In the genomic region with DNA sequence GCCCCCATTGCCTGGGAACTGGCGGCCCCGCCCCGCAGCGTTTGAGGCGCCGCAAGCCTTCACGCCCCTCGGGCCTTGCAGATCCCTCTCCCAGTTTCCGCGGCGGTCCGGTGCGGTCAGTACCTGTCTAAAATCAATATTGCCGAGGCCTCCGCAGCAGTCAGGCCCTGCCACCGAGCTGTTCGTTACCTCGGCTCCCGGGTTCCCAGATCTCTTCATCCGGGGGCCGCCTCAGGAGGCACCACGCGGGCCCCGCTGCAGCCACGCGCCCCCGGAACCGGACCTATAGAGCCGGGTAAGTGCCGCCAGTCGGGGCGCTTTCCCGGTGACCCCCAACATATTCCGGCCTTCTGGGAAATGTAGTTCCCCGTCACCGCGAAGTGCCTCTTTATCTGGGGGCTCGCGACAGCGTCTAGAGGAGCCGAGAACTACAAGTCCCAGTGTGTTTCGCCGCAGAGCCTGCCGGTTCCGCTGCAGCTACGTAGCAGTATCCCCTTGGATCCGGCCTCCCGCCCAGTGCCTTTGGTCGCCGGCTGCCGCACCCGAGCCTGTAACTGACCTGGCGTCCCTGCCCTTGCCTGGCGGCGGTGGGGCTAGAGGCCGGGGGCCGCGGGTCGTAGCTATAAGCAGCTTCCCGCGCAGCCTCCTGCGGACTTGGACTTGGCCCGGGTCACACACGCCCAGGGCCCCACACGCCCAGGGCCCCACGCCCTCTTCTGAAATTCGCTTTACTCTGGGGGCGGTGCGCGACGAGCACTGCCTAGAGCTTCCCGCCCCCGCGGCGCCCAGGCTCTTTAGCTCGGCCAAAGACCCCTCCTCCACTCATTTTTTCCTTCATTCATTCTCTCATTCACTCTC, we compare ENCODE assay signal across 1 cellular context.
TF ChIP-seq lines count a peak whose summit lies in the region.

A gene with protein sequence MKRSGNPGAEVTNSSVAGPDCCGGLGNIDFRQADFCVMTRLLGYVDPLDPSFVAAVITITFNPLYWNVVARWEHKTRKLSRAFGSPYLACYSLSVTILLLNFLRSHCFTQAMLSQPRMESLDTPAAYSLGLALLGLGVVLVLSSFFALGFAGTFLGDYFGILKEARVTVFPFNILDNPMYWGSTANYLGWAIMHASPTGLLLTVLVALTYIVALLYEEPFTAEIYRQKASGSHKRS (minus strand): TSS at position 301 of the 858 bp plus-strand sequence. CDS start 82 bp downstream, at position 219.

TF ChIP-seq in HepG2, 621 proteins besides CTCF, POLR2A, EP300 and RAD21 (continued from another document and continues in another):
- TF ChIP-seq ASH2L (IDR thresholded peaks at IDR 0.05; ENCODE audit: insufficient read length, low read depth, low read length) (peak; percentile 94), ZFP62 (CRISPR knock-in tag; IDR thresholded peaks at IDR 0.05) (peak; percentile 94), ZBTB20 (CRISPR knock-in tag; IDR thresholded peaks at IDR 0.05; ENCODE audit: borderline replicate concordance, low read depth) (no peak), ZIK1 (CRISPR knock-in tag; IDR thresholded peaks at IDR 0.05; ENCODE audit: borderline replicate concordance, low read depth) (no peak), ZNF788 (CRISPR knock-in tag; IDR thresholded peaks at IDR 0.05; ENCODE audit: borderline replicate concordance) (peak; percentile 70), ZNF343 (CRISPR knock-in tag; IDR thresholded peaks at IDR 0.05) (no peak), ZNF10 (CRISPR knock-in tag; IDR thresholded peaks at IDR 0.05; ENCODE audit: borderline replicate concordance, low read depth) (no peak), NCOA5 (CRISPR knock-in tag; IDR thresholded peaks at IDR 0.05) (no peak), SMAD1 (CRISPR knock-in tag; IDR thresholded peaks at IDR 0.05; ENCODE audit: borderline replicate concordance, low read depth) (no peak), ZNF441 (CRISPR knock-in tag; IDR thresholded peaks at IDR 0.05; ENCODE audit: borderline replicate concordance) (no peak), TBX2 (CRISPR knock-in tag; IDR thresholded peaks at IDR 0.05; ENCODE audit: borderline replicate concordance) (peak; percentile 74; the same call in 1 of the 2 replicates), PITX1 (CRISPR knock-in tag; IDR thresholded peaks at IDR 0.05) (peak; percentile 79; the same call in 1 of the 2 replicates), ZNF292 (CRISPR knock-in tag; IDR thresholded peaks at IDR 0.05; ENCODE audit: borderline replicate concordance, low read depth) (peak; percentile 53; the same call in 1 of the 2 replicates), TEAD2 (CRISPR knock-in tag; IDR thresholded peaks at IDR 0.05) (no peak), FOXA1 (IDR thresholded peaks at IDR 0.05) (no peak), FOXA1 (CRISPR knock-in tag; IDR thresholded peaks at IDR 0.05) (no peak; the same call in 1 of the 2 replicates), FOSL1 (CRISPR knock-in tag; IDR thresholded peaks at IDR 0.05; ENCODE audit: borderline replicate concordance) (no peak), HDAC6 (IDR thresholded peaks at IDR 0.05; ENCODE audit: low read depth, low read length) (no peak), SRY (CRISPR knock-in tag; IDR thresholded peaks at IDR 0.05) (no peak; the same call in 1 of the 2 replicates), NFE2 (CRISPR knock-in tag; IDR thresholded peaks at IDR 0.05) (no peak; the same call in 1 of the 2 replicates), GATAD2A (CRISPR knock-in tag; IDR thresholded peaks at IDR 0.05) (peak; percentile 52), ZBTB1 (CRISPR knock-in tag; IDR thresholded peaks at IDR 0.05; ENCODE audit: borderline replicate concordance) (no peak), ZEB1 (IDR thresholded peaks at IDR 0.05; ENCODE audit: insufficient replicate concordance, low read depth) (no peak), ZNF205 (CRISPR knock-in tag; IDR thresholded peaks at IDR 0.05) (peak; percentile 41; the same call in 1 of the 2 replicates), SPEN (CRISPR knock-in tag; IDR thresholded peaks at IDR 0.05; ENCODE audit: low read depth) (peak; percentile 76; the same call in 1 of the 2 replicates)
- TF ChIP-seq, protein P1, sequence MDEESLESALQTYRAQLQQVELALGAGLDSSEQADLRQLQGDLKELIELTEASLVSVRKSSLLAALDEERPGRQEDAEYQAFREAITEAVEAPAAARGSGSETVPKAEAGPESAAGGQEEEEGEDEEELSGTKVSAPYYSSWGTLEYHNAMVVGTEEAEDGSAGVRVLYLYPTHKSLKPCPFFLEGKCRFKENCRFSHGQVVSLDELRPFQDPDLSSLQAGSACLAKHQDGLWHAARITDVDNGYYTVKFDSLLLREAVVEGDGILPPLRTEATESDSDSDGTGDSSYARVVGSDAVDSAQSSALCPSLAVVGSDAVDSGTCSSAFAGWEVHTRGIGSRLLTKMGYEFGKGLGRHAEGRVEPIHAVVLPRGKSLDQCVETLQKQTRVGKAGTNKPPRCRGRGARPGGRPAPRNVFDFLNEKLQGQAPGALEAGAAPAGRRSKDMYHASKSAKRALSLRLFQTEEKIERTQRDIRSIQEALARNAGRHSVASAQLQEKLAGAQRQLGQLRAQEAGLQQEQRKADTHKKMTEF (CRISPR knock-in tag; IDR thresholded peaks at IDR 0.05) = peak; percentile 90
- TF ChIP-seq, protein P2, sequence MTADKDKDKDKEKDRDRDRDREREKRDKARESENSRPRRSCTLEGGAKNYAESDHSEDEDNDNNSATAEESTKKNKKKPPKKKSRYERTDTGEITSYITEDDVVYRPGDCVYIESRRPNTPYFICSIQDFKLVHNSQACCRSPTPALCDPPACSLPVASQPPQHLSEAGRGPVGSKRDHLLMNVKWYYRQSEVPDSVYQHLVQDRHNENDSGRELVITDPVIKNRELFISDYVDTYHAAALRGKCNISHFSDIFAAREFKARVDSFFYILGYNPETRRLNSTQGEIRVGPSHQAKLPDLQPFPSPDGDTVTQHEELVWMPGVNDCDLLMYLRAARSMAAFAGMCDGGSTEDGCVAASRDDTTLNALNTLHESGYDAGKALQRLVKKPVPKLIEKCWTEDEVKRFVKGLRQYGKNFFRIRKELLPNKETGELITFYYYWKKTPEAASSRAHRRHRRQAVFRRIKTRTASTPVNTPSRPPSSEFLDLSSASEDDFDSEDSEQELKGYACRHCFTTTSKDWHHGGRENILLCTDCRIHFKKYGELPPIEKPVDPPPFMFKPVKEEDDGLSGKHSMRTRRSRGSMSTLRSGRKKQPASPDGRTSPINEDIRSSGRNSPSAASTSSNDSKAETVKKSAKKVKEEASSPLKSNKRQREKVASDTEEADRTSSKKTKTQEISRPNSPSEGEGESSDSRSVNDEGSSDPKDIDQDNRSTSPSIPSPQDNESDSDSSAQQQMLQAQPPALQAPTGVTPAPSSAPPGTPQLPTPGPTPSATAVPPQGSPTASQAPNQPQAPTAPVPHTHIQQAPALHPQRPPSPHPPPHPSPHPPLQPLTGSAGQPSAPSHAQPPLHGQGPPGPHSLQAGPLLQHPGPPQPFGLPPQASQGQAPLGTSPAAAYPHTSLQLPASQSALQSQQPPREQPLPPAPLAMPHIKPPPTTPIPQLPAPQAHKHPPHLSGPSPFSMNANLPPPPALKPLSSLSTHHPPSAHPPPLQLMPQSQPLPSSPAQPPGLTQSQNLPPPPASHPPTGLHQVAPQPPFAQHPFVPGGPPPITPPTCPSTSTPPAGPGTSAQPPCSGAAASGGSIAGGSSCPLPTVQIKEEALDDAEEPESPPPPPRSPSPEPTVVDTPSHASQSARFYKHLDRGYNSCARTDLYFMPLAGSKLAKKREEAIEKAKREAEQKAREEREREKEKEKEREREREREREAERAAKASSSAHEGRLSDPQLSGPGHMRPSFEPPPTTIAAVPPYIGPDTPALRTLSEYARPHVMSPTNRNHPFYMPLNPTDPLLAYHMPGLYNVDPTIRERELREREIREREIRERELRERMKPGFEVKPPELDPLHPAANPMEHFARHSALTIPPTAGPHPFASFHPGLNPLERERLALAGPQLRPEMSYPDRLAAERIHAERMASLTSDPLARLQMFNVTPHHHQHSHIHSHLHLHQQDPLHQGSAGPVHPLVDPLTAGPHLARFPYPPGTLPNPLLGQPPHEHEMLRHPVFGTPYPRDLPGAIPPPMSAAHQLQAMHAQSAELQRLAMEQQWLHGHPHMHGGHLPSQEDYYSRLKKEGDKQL (CRISPR knock-in tag; IDR thresholded peaks at IDR 0.05; ENCODE audit: low read depth) = no peak
- TF ChIP-seq, protein P3, sequence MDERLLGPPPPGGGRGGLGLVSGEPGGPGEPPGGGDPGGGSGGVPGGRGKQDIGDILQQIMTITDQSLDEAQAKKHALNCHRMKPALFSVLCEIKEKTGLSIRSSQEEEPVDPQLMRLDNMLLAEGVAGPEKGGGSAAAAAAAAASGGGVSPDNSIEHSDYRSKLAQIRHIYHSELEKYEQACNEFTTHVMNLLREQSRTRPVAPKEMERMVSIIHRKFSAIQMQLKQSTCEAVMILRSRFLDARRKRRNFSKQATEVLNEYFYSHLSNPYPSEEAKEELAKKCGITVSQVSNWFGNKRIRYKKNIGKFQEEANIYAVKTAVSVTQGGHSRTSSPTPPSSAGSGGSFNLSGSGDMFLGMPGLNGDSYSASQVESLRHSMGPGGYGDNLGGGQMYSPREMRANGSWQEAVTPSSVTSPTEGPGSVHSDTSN (CRISPR knock-in tag; IDR thresholded peaks at IDR 0.05) = no peak
- TF ChIP-seq, protein P4, sequence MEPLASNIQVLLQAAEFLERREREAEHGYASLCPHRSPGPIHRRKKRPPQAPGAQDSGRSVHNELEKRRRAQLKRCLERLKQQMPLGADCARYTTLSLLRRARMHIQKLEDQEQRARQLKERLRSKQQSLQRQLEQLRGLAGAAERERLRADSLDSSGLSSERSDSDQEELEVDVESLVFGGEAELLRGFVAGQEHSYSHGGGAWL (CRISPR knock-in tag; IDR thresholded peaks at IDR 0.05) = peak; percentile 55
- TF ChIP-seq, protein P5, sequence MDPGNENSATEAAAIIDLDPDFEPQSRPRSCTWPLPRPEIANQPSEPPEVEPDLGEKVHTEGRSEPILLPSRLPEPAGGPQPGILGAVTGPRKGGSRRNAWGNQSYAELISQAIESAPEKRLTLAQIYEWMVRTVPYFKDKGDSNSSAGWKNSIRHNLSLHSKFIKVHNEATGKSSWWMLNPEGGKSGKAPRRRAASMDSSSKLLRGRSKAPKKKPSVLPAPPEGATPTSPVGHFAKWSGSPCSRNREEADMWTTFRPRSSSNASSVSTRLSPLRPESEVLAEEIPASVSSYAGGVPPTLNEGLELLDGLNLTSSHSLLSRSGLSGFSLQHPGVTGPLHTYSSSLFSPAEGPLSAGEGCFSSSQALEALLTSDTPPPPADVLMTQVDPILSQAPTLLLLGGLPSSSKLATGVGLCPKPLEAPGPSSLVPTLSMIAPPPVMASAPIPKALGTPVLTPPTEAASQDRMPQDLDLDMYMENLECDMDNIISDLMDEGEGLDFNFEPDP (CRISPR knock-in tag; conservative IDR thresholded peaks at IDR 0.05) = no peak
- TF ChIP-seq, protein P6, sequence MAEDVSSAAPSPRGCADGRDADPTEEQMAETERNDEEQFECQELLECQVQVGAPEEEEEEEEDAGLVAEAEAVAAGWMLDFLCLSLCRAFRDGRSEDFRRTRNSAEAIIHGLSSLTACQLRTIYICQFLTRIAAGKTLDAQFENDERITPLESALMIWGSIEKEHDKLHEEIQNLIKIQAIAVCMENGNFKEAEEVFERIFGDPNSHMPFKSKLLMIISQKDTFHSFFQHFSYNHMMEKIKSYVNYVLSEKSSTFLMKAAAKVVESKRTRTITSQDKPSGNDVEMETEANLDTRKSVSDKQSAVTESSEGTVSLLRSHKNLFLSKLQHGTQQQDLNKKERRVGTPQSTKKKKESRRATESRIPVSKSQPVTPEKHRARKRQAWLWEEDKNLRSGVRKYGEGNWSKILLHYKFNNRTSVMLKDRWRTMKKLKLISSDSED (CRISPR knock-in tag; IDR thresholded peaks at IDR 0.05) = no peak
- TF ChIP-seq, protein P7, sequence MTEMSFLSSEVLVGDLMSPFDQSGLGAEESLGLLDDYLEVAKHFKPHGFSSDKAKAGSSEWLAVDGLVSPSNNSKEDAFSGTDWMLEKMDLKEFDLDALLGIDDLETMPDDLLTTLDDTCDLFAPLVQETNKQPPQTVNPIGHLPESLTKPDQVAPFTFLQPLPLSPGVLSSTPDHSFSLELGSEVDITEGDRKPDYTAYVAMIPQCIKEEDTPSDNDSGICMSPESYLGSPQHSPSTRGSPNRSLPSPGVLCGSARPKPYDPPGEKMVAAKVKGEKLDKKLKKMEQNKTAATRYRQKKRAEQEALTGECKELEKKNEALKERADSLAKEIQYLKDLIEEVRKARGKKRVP (CRISPR knock-in tag; IDR thresholded peaks at IDR 0.05) = peak in 1 of 2 experiments; percentile 53; a peak in 2 of 4 replicates
- TF ChIP-seq, protein P8, sequence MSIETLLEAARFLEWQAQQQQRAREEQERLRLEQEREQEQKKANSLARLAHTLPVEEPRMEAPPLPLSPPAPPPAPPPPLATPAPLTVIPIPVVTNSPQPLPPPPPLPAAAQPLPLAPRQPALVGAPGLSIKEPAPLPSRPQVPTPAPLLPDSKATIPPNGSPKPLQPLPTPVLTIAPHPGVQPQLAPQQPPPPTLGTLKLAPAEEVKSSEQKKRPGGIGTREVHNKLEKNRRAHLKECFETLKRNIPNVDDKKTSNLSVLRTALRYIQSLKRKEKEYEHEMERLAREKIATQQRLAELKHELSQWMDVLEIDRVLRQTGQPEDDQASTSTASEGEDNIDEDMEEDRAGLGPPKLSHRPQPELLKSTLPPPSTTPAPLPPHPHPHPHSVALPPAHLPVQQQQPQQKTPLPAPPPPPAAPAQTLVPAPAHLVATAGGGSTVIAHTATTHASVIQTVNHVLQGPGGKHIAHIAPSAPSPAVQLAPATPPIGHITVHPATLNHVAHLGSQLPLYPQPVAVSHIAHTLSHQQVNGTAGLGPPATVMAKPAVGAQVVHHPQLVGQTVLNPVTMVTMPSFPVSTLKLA (IDR thresholded peaks at IDR 0.05) = no peak; the same call in none of the 2 replicates
- TF ChIP-seq, protein P9, sequence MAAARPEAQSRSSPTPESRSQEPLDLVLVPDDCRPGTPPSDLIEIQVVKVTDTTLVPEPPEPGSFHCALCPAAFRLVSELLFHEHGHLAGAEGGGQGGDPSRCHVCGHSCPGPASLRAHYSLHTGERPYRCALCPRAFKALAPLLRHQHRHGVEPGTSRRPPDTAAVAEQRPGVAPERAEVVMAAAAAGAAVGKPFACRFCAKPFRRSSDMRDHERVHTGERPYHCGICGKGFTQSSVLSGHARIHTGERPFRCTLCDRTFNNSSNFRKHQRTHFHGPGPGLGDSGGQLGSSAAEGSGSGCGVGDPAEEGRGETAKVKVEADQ (CRISPR knock-in tag; IDR thresholded peaks at IDR 0.05; ENCODE audit: borderline replicate concordance) = no peak
- TF ChIP-seq, protein P10, sequence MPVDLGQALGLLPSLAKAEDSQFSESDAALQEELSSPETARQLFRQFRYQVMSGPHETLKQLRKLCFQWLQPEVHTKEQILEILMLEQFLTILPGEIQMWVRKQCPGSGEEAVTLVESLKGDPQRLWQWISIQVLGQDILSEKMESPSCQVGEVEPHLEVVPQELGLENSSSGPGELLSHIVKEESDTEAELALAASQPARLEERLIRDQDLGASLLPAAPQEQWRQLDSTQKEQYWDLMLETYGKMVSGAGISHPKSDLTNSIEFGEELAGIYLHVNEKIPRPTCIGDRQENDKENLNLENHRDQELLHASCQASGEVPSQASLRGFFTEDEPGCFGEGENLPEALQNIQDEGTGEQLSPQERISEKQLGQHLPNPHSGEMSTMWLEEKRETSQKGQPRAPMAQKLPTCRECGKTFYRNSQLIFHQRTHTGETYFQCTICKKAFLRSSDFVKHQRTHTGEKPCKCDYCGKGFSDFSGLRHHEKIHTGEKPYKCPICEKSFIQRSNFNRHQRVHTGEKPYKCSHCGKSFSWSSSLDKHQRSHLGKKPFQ (CRISPR knock-in tag; IDR thresholded peaks at IDR 0.05; ENCODE audit: insufficient replicate concordance) = no peak
- TF ChIP-seq, protein P11, sequence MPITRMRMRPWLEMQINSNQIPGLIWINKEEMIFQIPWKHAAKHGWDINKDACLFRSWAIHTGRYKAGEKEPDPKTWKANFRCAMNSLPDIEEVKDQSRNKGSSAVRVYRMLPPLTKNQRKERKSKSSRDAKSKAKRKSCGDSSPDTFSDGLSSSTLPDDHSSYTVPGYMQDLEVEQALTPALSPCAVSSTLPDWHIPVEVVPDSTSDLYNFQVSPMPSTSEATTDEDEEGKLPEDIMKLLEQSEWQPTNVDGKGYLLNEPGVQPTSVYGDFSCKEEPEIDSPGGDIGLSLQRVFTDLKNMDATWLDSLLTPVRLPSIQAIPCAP (CRISPR knock-in tag; IDR thresholded peaks at IDR 0.05; ENCODE audit: low read depth) = no peak
